Comparison of ENCODE assay signal across 11 cellular contexts in genomic region chr16:72743011-72743761, GRCh38.
DNase-seq lines count a peak whose midpoint lies in the region; ATAC-seq, FAIRE-seq and TF ChIP-seq lines count a peak whose summit lies in the region.
"Had no signal": no experiment of that assay in that cellular context is flagged by ENCODE, and none has a peak within 500 bp of the region (broad histone marks: within the 10 kb centered on the region; RNA-seq: fewer than 3 reads in every experiment).

No MANE protein-coding gene starts in this region.

- FAIRE-seq in GM19239 (lab: Jason Lieb, UNC), result peak; percentile 47

- H3K27me3 ChIP-seq in testis, result no peaks in the 10 kb centered on the region

- H3K36me3 ChIP-seq in testis (ENCODE audit: low read depth, missing control alignments), result no peaks in the 10 kb centered on the region
- H3K36me3 ChIP-seq: WERI-Rb-1 had no signal

- H3K9me3 ChIP-seq in testis, result no peaks in the 10 kb centered on the region

- H3K4me3 ChIP-seq in fibroblast of villous mesenchyme (ENCODE audit: low read depth, low read length) (no peak overlapping the region), testis (no peak overlapping the region)

- DNase-seq in GM19239 (ENCODE audit: insufficient read length, low spot score), result no peak
- DNase-seq in HFFc6, result peak; percentile 22
- peak; percentile 43 for DNase-seq in fibroblast of villous mesenchyme (ENCODE audit: low read depth)
- no peak for DNase-seq in glomerular visceral epithelial cell (ENCODE audit: extremely low spot score)
- no peak for DNase-seq in ACHN
- DNase-seq in activated gamma-delta T cell (lab: John Stamatoyannopoulos, UW), result no peak
- no peak for DNase-seq in testis
- DNase-seq: activated T-cell treated with anti-CD3 and anti-CD28 coated beads, Interleukin-2, amount 50 U/mL, for 48 hours; SHP77 treated with DMSO at 0.1 percent for 48 hours; WERI-Rb-1 had no signal

- H3K4me1 Mint-ChIP-seq in HFFc6 (ENCODE audit: low read depth), result peaks cover 50% of the 10 kb centered on the region

- no peaks in the 10 kb centered on the region for H3K4me1 ChIP-seq in testis

- H3K4me3 Mint-ChIP-seq in HFFc6, result no peak overlapping the region

- TF ChIP-seq CTCF in HFFc6 (IDR thresholded peaks at IDR 0.05) (no peak), fibroblast of villous mesenchyme (IDR thresholded peaks at IDR 0.05; ENCODE audit: insufficient read depth, low read depth, low read length) (no peak), testis (IDR thresholded peaks at IDR 0.05) (no peak)

- H3K27ac Mint-ChIP-seq in HFFc6, result no peak overlapping the region; the same call in 1 of the 2 replicates

- no peak for TF ChIP-seq POLR2A in testis (IDR thresholded peaks at IDR 0.05)

- no peaks in the 10 kb centered on the region for H3K9me3 Mint-ChIP-seq in HFFc6

- 93% methylated on average over 8 of the region's 8 CpGs for WGBS in testis, 2 donors

- in situ Hi-C loops in ACHN (cut with HindIII; ENCODE audit: low pct_ligation_motif_present, low pct_unique_long_range_greater_than_20kb, low sequenced_read_pairs), result no loop called here

- H3K27ac ChIP-seq in testis, result no peak overlapping the region
- H3K27ac ChIP-seq: WERI-Rb-1 had no signal

- H3K36me3 Mint-ChIP-seq in HFFc6 (ENCODE audit: low read depth), result no peaks in the 10 kb centered on the region

- ATAC-seq in HG03280 (IDR thresholded peaks at IDR 0.05; ENCODE audit: unreplicated experiment), result peak; percentile 77

- intact Hi-C loops in testis (cut with DNase I; ENCODE audit: low total_unique reads), result no loop called here

- H3K27me3 Mint-ChIP-seq in HFFc6 (ENCODE audit: insufficient read depth), result no peaks in the 10 kb centered on the region; the same call in 1 of the 2 replicates

Comparison
In these comparisons a context has a peak if more than half of its experiments do, and no peak if none do; other contexts are left out.
1. DNase-seq: peak in HFFc6 (single experiment) and fibroblast of villous mesenchyme (single experiment); none in GM19239 (single experiment), glomerular visceral epithelial cell (single experiment), ACHN (single experiment), activated gamma-delta T cell (single experiment) and testis (single experiment).